In genomic region chr3:136196064-136196400, GRCh38 we compare ENCODE assay signal across 8 cellular contexts. TPM values are rescaled to one million over a fixed set of nuclear protein-coding genes. Genes with fewer than 3 reads are reported as not detected.
DNase-seq lines count a peak whose midpoint lies in the region; ATAC-seq lines count a peak whose summit lies in the region.

A gene with protein sequence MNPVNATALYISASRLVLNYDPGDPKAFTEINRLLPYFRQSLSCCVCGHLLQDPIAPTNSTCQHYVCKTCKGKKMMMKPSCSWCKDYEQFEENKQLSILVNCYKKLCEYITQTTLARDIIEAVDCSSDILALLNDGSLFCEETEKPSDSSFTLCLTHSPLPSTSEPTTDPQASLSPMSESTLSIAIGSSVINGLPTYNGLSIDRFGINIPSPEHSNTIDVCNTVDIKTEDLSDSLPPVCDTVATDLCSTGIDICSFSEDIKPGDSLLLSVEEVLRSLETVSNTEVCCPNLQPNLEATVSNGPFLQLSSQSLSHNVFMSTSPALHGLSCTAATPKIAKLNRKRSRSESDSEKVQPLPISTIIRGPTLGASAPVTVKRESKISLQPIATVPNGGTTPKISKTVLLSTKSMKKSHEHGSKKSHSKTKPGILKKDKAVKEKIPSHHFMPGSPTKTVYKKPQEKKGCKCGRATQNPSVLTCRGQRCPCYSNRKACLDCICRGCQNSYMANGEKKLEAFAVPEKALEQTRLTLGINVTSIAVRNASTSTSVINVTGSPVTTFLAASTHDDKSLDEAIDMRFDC (minus strand): TSS chr3:136196335. CDS start chr3:136195113, 1,222 bp downstream.

- H3K36me3 Mint-ChIP-seq in activated CD4-positive, alpha-beta T cell treated with anti-CD3 and anti-CD28 coated beads, Interleukin-2, amount 10 ng/mL, durations not matched to agents 24 days and 14 days (ENCODE audit: low read depth), result peaks cover 35% of the 10 kb centered on the region
- peaks cover 25% of the 10 kb centered on the region for H3K36me3 Mint-ChIP-seq in natural killer cell treated with Interleukin-12 subunit alpha and Interleukin-12 subunit beta and Interleukin-15 and Interleukin-18, amount 100 ng/mL, for 72 hours

- peaks cover 48% of the 10 kb centered on the region for H3K4me1 Mint-ChIP-seq in activated CD4-positive, alpha-beta T cell treated with anti-CD3 and anti-CD28 coated beads, Interleukin-2, amount 10 ng/mL, durations not matched to agents 24 days and 14 days
- H3K4me1 Mint-ChIP-seq in natural killer cell treated with Interleukin-12 subunit alpha and Interleukin-12 subunit beta and Interleukin-15 and Interleukin-18, amount 100 ng/mL, for 72 hours (ENCODE audit: low read depth in 2 of 2), result peaks cover 44 to 62% of the 10 kb centered on the region in 2 donors

- H3K27ac ChIP-seq in epithelial cell of prostate, result peak within 1 kb of the TSS; percentile 98

- intact Hi-C loops in activated CD4-positive, alpha-beta T cell treated with anti-CD3 and anti-CD28 coated beads, Interleukin-2, amount 10 ng/mL, durations not matched to agents 24 days and 14 days (cut with micrococcal nuclease), result loop anchor here (1.0 to 10.0 kb wide), 10 partner anchors 25 to 1871 kb away; partner anchors contain the start of genes CEP63, NCK1, PCCB and SLC35G2

- H3K4me3 Mint-ChIP-seq in activated CD4-positive, alpha-beta T cell treated with anti-CD3 and anti-CD28 coated beads, Interleukin-2, amount 10 ng/mL, durations not matched to agents 24 days and 14 days, result peak within 1 kb of the TSS; percentile 98
- H3K4me3 Mint-ChIP-seq in natural killer cell treated with Interleukin-12 subunit alpha and Interleukin-12 subunit beta and Interleukin-15 and Interleukin-18, amount 100 ng/mL, for 72 hours, result peak within 1 kb of the TSS; percentile 96

- no peak for DNase-seq in activated CD4-positive, alpha-beta T cell treated with anti-CD3 and anti-CD28 coated beads, Interleukin-2, amount 10 ng/mL, durations not matched to agents 24 days and 14 days
- DNase-seq in activated CD4-positive, alpha-beta T cell treated with anti-CD3 and anti-CD28 coated beads for 4 hours, result no peak
- DNase-seq in RPMI7951 (ENCODE audit: low read depth), result no peak
- no peak for DNase-seq in epithelial cell of prostate (ENCODE audit: low read depth, low spot score)
- DNase-seq in natural killer cell treated with Interleukin-12 subunit alpha and Interleukin-12 subunit beta and Interleukin-15 and Interleukin-18, amount 100 ng/mL, for 72 hours (ENCODE audit: low spot score), result peak; percentile 88
- no peak for DNase-seq in amygdala (lab: John Stamatoyannopoulos, UW)
- no peak for DNase-seq in COR-L47 (lab: John Stamatoyannopoulos, UW)

- ATAC-seq in natural killer cell treated with Interleukin-12 subunit alpha and Interleukin-12 subunit beta and Interleukin-15 and Interleukin-18, amount 100 ng/mL, for 72 hours, result peak in 1 of 2 donors; percentile 72
- ATAC-seq in GM21825 (IDR thresholded peaks at IDR 0.05; ENCODE audit: unreplicated experiment), result no peak

- H3K27me3 Mint-ChIP-seq in activated CD4-positive, alpha-beta T cell treated with anti-CD3 and anti-CD28 coated beads, Interleukin-2, amount 10 ng/mL, durations not matched to agents 24 days and 14 days, result peaks cover 7% of the 10 kb centered on the region
- H3K27me3 Mint-ChIP-seq in natural killer cell treated with Interleukin-12 subunit alpha and Interleukin-12 subunit beta and Interleukin-15 and Interleukin-18, amount 100 ng/mL, for 72 hours, result no peaks in the 10 kb centered on the region

- H3K9me3 Mint-ChIP-seq in activated CD4-positive, alpha-beta T cell treated with anti-CD3 and anti-CD28 coated beads, Interleukin-2, amount 10 ng/mL, durations not matched to agents 24 days and 14 days, result no peaks in the 10 kb centered on the region
- H3K9me3 Mint-ChIP-seq in natural killer cell treated with Interleukin-12 subunit alpha and Interleukin-12 subunit beta and Interleukin-15 and Interleukin-18, amount 100 ng/mL, for 72 hours, result no peaks in the 10 kb centered on the region

- H3K27ac Mint-ChIP-seq in activated CD4-positive, alpha-beta T cell treated with anti-CD3 and anti-CD28 coated beads, Interleukin-2, amount 10 ng/mL, durations not matched to agents 24 days and 14 days, result peak within 1 kb of the TSS; percentile 96
- H3K27ac Mint-ChIP-seq in natural killer cell treated with Interleukin-12 subunit alpha and Interleukin-12 subunit beta and Interleukin-15 and Interleukin-18, amount 100 ng/mL, for 72 hours, result peak within 1 kb of the TSS; percentile 95 to 98

RNA-seq across cellular contexts. Expression of the gene that starts here (rescaled TPM):
- total RNA-seq in activated CD4-positive, alpha-beta T cell treated with anti-CD3 and anti-CD28 coated beads, Interleukin-2, amount 10 ng/mL, durations not matched to agents 24 days and 14 days, result 37.9 and 39.5 TPM in 2 replicates
- 13.1 and 13.7 TPM in 2 replicates for total RNA-seq in RPMI7951 (2014; rRNA removed; shearing (Covaris generic))
- 10 to 100 TPM; 48.7 to 57.6 TPM for total RNA-seq in natural killer cell treated with Interleukin-12 subunit alpha and Interleukin-12 subunit beta and Interleukin-15 and Interleukin-18, amount 100 ng/mL, for 72 hours
